ENCODE assay signal across 8 cellular contexts in genomic region chr15:83066761-83067637, GRCh38.
A peak's percentile ranks its signal among the peaks of the same experiment; 100 is the strongest.
DNase-seq lines count a peak whose midpoint lies in the region; ATAC-seq lines count a peak whose summit lies in the region.

Gene BTBD1 (minus strand): TSS chr15:83067252. CDS start chr15:83067151, 101 bp downstream.

- peak; percentile 99 for DNase-seq in AG08395 (ENCODE audit: low spot score)
- DNase-seq in NCI-H2196 treated with DMSO at 0.1 percent for 48 hours (lab: John Stamatoyannopoulos, UW; ENCODE audit: unreplicated experiment) = peak; percentile 56
- DNase-seq in activated CD4-positive, CD25-positive, alpha-beta regulatory T cell (lab: John Stamatoyannopoulos, UW) = peak; percentile 60 to 66 (median 65)
- DNase-seq in caudate nucleus (lab: John Stamatoyannopoulos, UW) = peak in 60 of 61 donors; percentile 24 to 92 (median 80)
- peak; percentile 95 for DNase-seq in islet precursor cell
- peak; percentile 84 for DNase-seq in stimulated activated CD4-positive, alpha-beta T cell treated with anti-CD3 and anti-CD28 coated beads, Interleukin-12 subunit alpha, Interleukin-12 subunit beta, amount 100 ng/mL, for 4 hours

- H3K27ac ChIP-seq in caudate nucleus (ENCODE audit: low read depth, low read length) = peak within 1 kb of the TSS; percentile 67

- ATAC-seq in GM18868 (IDR thresholded peaks at IDR 0.05; ENCODE audit: unreplicated experiment) (peak; percentile 89), HG03103 (IDR thresholded peaks at IDR 0.05; ENCODE audit: low read depth, unreplicated experiment) (peak; percentile 78)

Comparison
In these comparisons a context has a peak if more than half of its experiments do, and no peak if none do; other contexts are left out.
1. Peak in every context shown above with its lines: DNase-seq, ATAC-seq and H3K27ac ChIP-seq.